In the genomic region with DNA sequence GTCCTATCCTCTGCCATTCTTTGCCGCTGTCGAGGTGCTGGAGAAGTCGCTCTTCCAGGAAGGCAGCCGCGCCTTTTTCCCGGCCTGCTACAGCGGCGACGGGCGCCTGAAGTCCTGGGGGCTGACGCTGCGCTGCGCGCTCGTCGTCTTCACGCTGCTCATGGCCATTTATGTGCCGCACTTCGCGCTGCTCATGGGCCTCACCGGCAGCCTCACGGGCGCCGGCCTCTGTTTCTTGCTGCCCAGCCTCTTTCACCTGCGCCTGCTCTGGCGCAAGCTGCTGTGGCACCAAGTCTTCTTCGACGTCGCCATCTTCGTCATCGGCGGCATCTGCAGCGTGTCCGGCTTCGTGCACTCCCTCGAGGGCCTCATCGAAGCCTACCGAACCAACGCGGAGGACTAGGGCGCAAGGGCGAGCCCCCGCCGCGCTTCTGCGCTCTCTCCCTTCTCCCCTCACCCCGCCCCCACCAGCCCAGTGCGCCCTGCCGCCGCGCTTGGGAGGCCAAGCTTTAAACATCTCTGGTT, we compare ENCODE assay signal across 14 cellular contexts. TPM values are rescaled to one million over a fixed set of nuclear protein-coding genes. Genes with fewer than 3 reads are reported as not detected.
DNase-seq lines count a peak whose midpoint lies in the region; ATAC-seq, FAIRE-seq and TF ChIP-seq lines count a peak whose summit lies in the region.
"Had no signal": no experiment of that assay in that cellular context is flagged by ENCODE, and none has a peak within 500 bp of the region (broad histone marks: within the 10 kb centered on the region; RNA-seq: fewer than 3 reads in every experiment).

No MANE protein-coding gene starts in this region.

- H3K36me3 ChIP-seq in endothelial cell of umbilical vein (ENCODE audit: control insufficient read depth in 2 of 2, extremely low read depth in 1 of 2, insufficient read depth in 2 of 2, low read length in 2 of 2) = no peaks in the 10 kb centered on the region
- H3K36me3 ChIP-seq: upper lobe of right lung had no signal

- no peaks in the 10 kb centered on the region for H3K9me1 ChIP-seq in endothelial cell of umbilical vein (replicated peaks; ENCODE audit: control insufficient read depth, extremely low read depth, insufficient read depth, low read length)

- no peak overlapping the region for H2AFZ ChIP-seq in endothelial cell of umbilical vein (ENCODE audit: low read depth, low read length)
- H2AFZ ChIP-seq: GM23248 had no signal

- POLR2A ChIA-PET in activated CD4-positive, alpha-beta T cell treated with anti-CD3 and anti-CD28 coated beads, Interleukin-2, amount 10 ng/mL, durations not matched to agents 7 days and 5 days (lab: Charles Lee) = interaction anchor here (0.7 kb wide), 1 partner anchor 22 kb away, joined by 3 read pairs; no protein-coding TSS in a partner anchor
- POLR2A ChIA-PET in endothelial cell of umbilical vein (lab: Charles Lee) = no interaction called here

- ATAC-seq in HG02870 (IDR thresholded peaks at IDR 0.05; ENCODE audit: unreplicated experiment) (no peak), GM21619 (IDR thresholded peaks at IDR 0.05; ENCODE audit: unreplicated experiment) (no peak)
- ATAC-seq: upper lobe of right lung had no signal

- H4K20me1 ChIP-seq in endothelial cell of umbilical vein (replicated peaks; ENCODE audit: control insufficient read depth, extremely low read depth, insufficient read depth, low read length) = no peaks in the 10 kb centered on the region

- peaks cover 54% of the 10 kb centered on the region for H3K4me1 Mint-ChIP-seq in activated CD4-positive, alpha-beta T cell treated with anti-CD3 and anti-CD28 coated beads, Interleukin-2, amount 10 ng/mL, durations not matched to agents 7 days and 5 days
- peaks cover 31% of the 10 kb centered on the region for H3K4me1 Mint-ChIP-seq in T-helper 2 cell treated with Interferon-gamma antibody and Interleukin-4, amounts not matched to agents 5 μg/mL and 100 μg/mL, for 36 hours (ENCODE audit: low read depth)

- no peaks in the 10 kb centered on the region for H3K9me3 ChIP-seq in endothelial cell of umbilical vein (replicated peaks; ENCODE audit: control insufficient read depth, insufficient read depth, low read length)
- H3K9me3 ChIP-seq: upper lobe of right lung had no signal

- H3K4me1 ChIP-seq in endothelial cell of umbilical vein (ENCODE audit: control insufficient read depth, extremely low read depth, insufficient read depth, low read length) = peaks cover 6% of the 10 kb centered on the region

- TF ChIP-seq POLR2A in endothelial cell of umbilical vein (IDR thresholded peaks at IDR 0.05; ENCODE audit: low read depth, low read length) = no peak

- no peaks in the 10 kb centered on the region for H3K9me3 Mint-ChIP-seq in activated CD4-positive, alpha-beta T cell treated with anti-CD3 and anti-CD28 coated beads, Interleukin-2, amount 10 ng/mL, durations not matched to agents 7 days and 5 days
- no peaks in the 10 kb centered on the region for H3K9me3 Mint-ChIP-seq in T-helper 2 cell treated with Interferon-gamma antibody and Interleukin-4, amounts not matched to agents 5 μg/mL and 100 μg/mL, for 36 hours

- no peak for FAIRE-seq in endothelial cell of umbilical vein (lab: Jason Lieb, UNC)

- no peak overlapping the region for H3K4me3 Mint-ChIP-seq in activated CD4-positive, alpha-beta T cell treated with anti-CD3 and anti-CD28 coated beads, Interleukin-2, amount 10 ng/mL, durations not matched to agents 7 days and 5 days
- H3K4me3 Mint-ChIP-seq in T-helper 2 cell treated with Interferon-gamma antibody and Interleukin-4, amounts not matched to agents 5 μg/mL and 100 μg/mL, for 36 hours = peak overlapping the region; percentile 23

- H3K27ac Mint-ChIP-seq in activated CD4-positive, alpha-beta T cell treated with anti-CD3 and anti-CD28 coated beads, Interleukin-2, amount 10 ng/mL, durations not matched to agents 7 days and 5 days = peak overlapping the region; percentile 85
- peak overlapping the region; percentile 79 for H3K27ac Mint-ChIP-seq in T-helper 2 cell treated with Interferon-gamma antibody and Interleukin-4, amounts not matched to agents 5 μg/mL and 100 μg/mL, for 36 hours

- no peak for TF ChIP-seq CTCF in endothelial cell of umbilical vein (IDR thresholded peaks at IDR 0.05; ENCODE audit: extremely low read depth in 1 of 2, insufficient read depth in 1 of 2, low read depth in 1 of 2, low read length in 2 of 2)

- peaks cover 4% of the 10 kb centered on the region for H3K36me3 Mint-ChIP-seq in activated CD4-positive, alpha-beta T cell treated with anti-CD3 and anti-CD28 coated beads, Interleukin-2, amount 10 ng/mL, durations not matched to agents 7 days and 5 days (ENCODE audit: low read depth)
- H3K36me3 Mint-ChIP-seq in T-helper 2 cell treated with Interferon-gamma antibody and Interleukin-4, amounts not matched to agents 5 μg/mL and 100 μg/mL, for 36 hours (ENCODE audit: low read depth) = peaks cover 13% of the 10 kb centered on the region

- BruUV-seq in endothelial cell of umbilical vein (replicated peaks; lab: Mats Ljungman, UMichigan) = no TSS peak

- CTCF ChIA-PET in activated CD4-positive, alpha-beta T cell treated with anti-CD3 and anti-CD28 coated beads, Interleukin-2, amount 10 ng/mL, durations not matched to agents 7 days and 5 days (lab: Charles Lee) = no interaction called here
- CTCF ChIA-PET in endothelial cell of umbilical vein (lab: Charles Lee) = interaction anchor here (1.2 to 1.9 kb wide), 3 partner anchors 9 to 69 kb away, joined by 3 to 7 read pairs (median 6); no protein-coding TSS in a partner anchor

- intact Hi-C loops in endothelial cell of umbilical vein (cut with micrococcal nuclease) = loop anchor here (2.0 kb wide), 1 partner anchor 99 kb away; no protein-coding TSS in a partner anchor

- no peaks in the 10 kb centered on the region for H3K79me2 ChIP-seq in endothelial cell of umbilical vein (ENCODE audit: control insufficient read depth, insufficient read depth, low read length)

- peaks cover 84% of the 10 kb centered on the region for H3K27me3 Mint-ChIP-seq in activated CD4-positive, alpha-beta T cell treated with anti-CD3 and anti-CD28 coated beads, Interleukin-2, amount 10 ng/mL, durations not matched to agents 7 days and 5 days
- peaks cover 88% of the 10 kb centered on the region for H3K27me3 Mint-ChIP-seq in T-helper 2 cell treated with Interferon-gamma antibody and Interleukin-4, amounts not matched to agents 5 μg/mL and 100 μg/mL, for 36 hours (ENCODE audit: low read depth)

- H3K27me3 ChIP-seq in endothelial cell of umbilical vein (ENCODE audit: control insufficient read depth in 2 of 2, insufficient read depth in 2 of 2, low read length in 2 of 2) = peaks cover 78 to 87% of the 10 kb centered on the region in 2 experiments

- DNase-seq in activated CD4-positive, alpha-beta T cell treated with anti-CD3 and anti-CD28 coated beads, Interleukin-2, amount 10 ng/mL, durations not matched to agents 7 days and 5 days = no peak
- DNase-seq in activated CD4-positive, alpha-beta T cell treated with anti-CD3 and anti-CD28 coated beads, Interleukin-2, amount 50 U/mL, for 4 hours = no peak
- no peak for DNase-seq in T-helper 2 cell treated with Interferon-gamma antibody and Interleukin-4, amounts not matched to agents 5 μg/mL and 100 μg/mL, for 36 hours (ENCODE audit: low spot score)
- DNase-seq in endothelial cell of umbilical vein (ENCODE audit: low read depth, low spot score) (no peak), retina (peak; percentile 67), cerebellar nuclear complex (lab: John Stamatoyannopoulos, UW) (no peak)
- DNase-seq: GM23248, islet precursor cell, NCI-H1105, NCI-H69, upper lobe of right lung had no signal

- no peak overlapping the region for H3K4me2 ChIP-seq in endothelial cell of umbilical vein (ENCODE audit: insufficient read depth, low read length)

- no peak overlapping the region for H3K27ac ChIP-seq in endothelial cell of umbilical vein (ENCODE audit: insufficient read depth, low read depth, low read length)
- H3K27ac ChIP-seq: GM23248, skin epidermis, upper lobe of right lung had no signal

- dilution Hi-C loops in endothelial cell of umbilical vein (cut with MboI; ENCODE audit: extremely low pct_ligation_motif_present, low sequenced_read_pairs) = no loop called here

- H3K9ac ChIP-seq in endothelial cell of umbilical vein (replicated peaks; ENCODE audit: extremely low read depth, insufficient read depth, low read length) = no peak overlapping the region
- H3K9ac ChIP-seq: GM23248 had no signal

- H3K4me3 ChIP-seq in endothelial cell of umbilical vein (replicated peaks in 1 of 3; ENCODE audit: insufficient read depth in 1 of 3, low read depth in 1 of 3, low read length in 3 of 3) = no peak overlapping the region
- H3K4me3 ChIP-seq: GM23248, skin epidermis, upper lobe of right lung had no signal

TF ChIP-seq in endothelial cell of umbilical vein, 7 proteins besides CTCF, POLR2A, EP300 and RAD21 (continues in another document):
- TF ChIP-seq GATA2 (IDR thresholded peaks at IDR 0.05; ENCODE audit: insufficient read depth, insufficient read length, low read depth, low read length) = no peak
- TF ChIP-seq, protein P1, sequence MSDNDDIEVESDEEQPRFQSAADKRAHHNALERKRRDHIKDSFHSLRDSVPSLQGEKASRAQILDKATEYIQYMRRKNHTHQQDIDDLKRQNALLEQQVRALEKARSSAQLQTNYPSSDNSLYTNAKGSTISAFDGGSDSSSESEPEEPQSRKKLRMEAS (IDR thresholded peaks at IDR 0.05; ENCODE audit: insufficient read depth, insufficient read length) = no peak

RNA-seq across cellular contexts. Expression of a gene that starts 4.0 kb away (rescaled TPM):
- total RNA-seq in activated CD4-positive, alpha-beta T cell treated with anti-CD3 and anti-CD28 coated beads, Interleukin-2, amount 10 ng/mL, durations not matched to agents 7 days and 5 days = not detected
- not detected in 2 replicates for total RNA-seq in endothelial cell of umbilical vein
- polyA plus RNA-seq in endothelial cell of umbilical vein = 0.04 TPM in 1 of 2 replicates, not detected in the other
- not detected in 2 replicates for polyA plus RNA-seq in endothelial cell of umbilical vein (2011; cell fraction: cytosol; rRNA removed)
- polyA plus RNA-seq in endothelial cell of umbilical vein (2011; cell fraction: nucleus; rRNA removed) = not detected in 2 replicates
- polyA plus RNA-seq in endothelial cell of umbilical vein (2012) = not detected in 2 replicates
- polyA minus RNA-seq in endothelial cell of umbilical vein = not detected in 2 replicates
- not detected for polyA minus RNA-seq in endothelial cell of umbilical vein (2011; cell fraction: cytosol; rRNA and poly(A)+ RNA removed)
- polyA minus RNA-seq in endothelial cell of umbilical vein (2011; cell fraction: nucleus; rRNA and poly(A)+ RNA removed) = not detected in 2 replicates
- total RNA-seq: GM23248, upper lobe of right lung had no signal
- polyA plus RNA-seq: GM23248 had no signal

RNA-seq across cellular contexts. Expression of a gene that starts 20.0 kb away (rescaled TPM):
- 1 to 10 TPM; 7.8 to 8.1 TPM for total RNA-seq in activated CD4-positive, alpha-beta T cell treated with anti-CD3 and anti-CD28 coated beads, Interleukin-2, amount 10 ng/mL, durations not matched to agents 7 days and 5 days
- 9.7 and 11.3 TPM in 2 replicates for total RNA-seq in endothelial cell of umbilical vein
- 8.8 and 8.9 TPM in 2 replicates for polyA plus RNA-seq in endothelial cell of umbilical vein
- polyA plus RNA-seq in endothelial cell of umbilical vein (2011; cell fraction: cytosol; rRNA removed) = 8.8 and 9.3 TPM in 2 replicates
- polyA plus RNA-seq in endothelial cell of umbilical vein (2011; cell fraction: nucleus; rRNA removed) = 26.9 and 28.0 TPM in 2 replicates
- 7.5 and 8.5 TPM in 2 replicates for polyA plus RNA-seq in endothelial cell of umbilical vein (2012)
- polyA minus RNA-seq in endothelial cell of umbilical vein = 8.0 and 8.5 TPM in 2 replicates
- polyA minus RNA-seq in endothelial cell of umbilical vein (2011; cell fraction: cytosol; rRNA and poly(A)+ RNA removed) = 9.7 TPM
- 5.6 and 6.9 TPM in 2 replicates for polyA minus RNA-seq in endothelial cell of umbilical vein (2011; cell fraction: nucleus; rRNA and poly(A)+ RNA removed)
